In genomic region chr1:201069636-201070035, GRCh38 we compare ENCODE assay signal across 23 cellular contexts. TPM values are rescaled to one million over a fixed set of nuclear protein-coding genes. Genes with fewer than 3 reads are reported as not detected.
"Had no signal": no experiment of that assay in that cellular context is flagged by ENCODE, and none has a peak within 500 bp of the region (broad histone marks: within the 10 kb centered on the region; RNA-seq: fewer than 3 reads in every experiment).

No MANE protein-coding gene starts in this region.

- H3K79me2 ChIP-seq: parathyroid adenoma had no signal

- H3K9me3 ChIP-seq: body of pancreas, esophagus muscularis mucosa, heart right ventricle, neutrophil, suprapubic skin, transverse colon had no signal

- H3K4me1 ChIP-seq: body of pancreas, esophagus muscularis mucosa, heart right ventricle, parathyroid adenoma, suprapubic skin, transverse colon had no signal

- H3K4me3 ChIP-seq: body of pancreas, esophagus muscularis mucosa, heart right ventricle, smooth muscle cell, suprapubic skin, transverse colon had no signal

- H3K4me2 ChIP-seq: smooth muscle cell had no signal

- H2AFZ ChIP-seq: parathyroid adenoma had no signal

- FAIRE-seq: endothelial cell of umbilical vein had no signal

- H3K27ac ChIP-seq: body of pancreas, esophagus muscularis mucosa, heart right ventricle, neutrophil, parathyroid adenoma, suprapubic skin, transverse colon had no signal

- H3K27me3 ChIP-seq: body of pancreas, neutrophil, transverse colon had no signal

- DNase-seq: activated CD4-positive, alpha-beta T cell treated with anti-CD3 and anti-CD28 coated beads, Interleukin-2, amount 50 U/mL, for 1 hour; activated CD4-positive, CD25-positive, alpha-beta regulatory T cell treated with anti-CD3 and anti-CD28 coated beads, Interleukin-2, amount 50 U/mL, for 72 hours; activated CD8-positive, alpha-beta memory T cell treated with anti-CD3 and anti-CD28 coated beads, Interleukin-2, amount 50 U/mL, for 4 hours; activated naive CD4-positive, alpha-beta T cell treated with anti-CD3 and anti-CD28 coated beads for 36 hours; activated T-cell treated with anti-CD3 and anti-CD28 coated beads, Interleukin-2, amount 50 U/mL, for 4 hours; body of pancreas; dermis blood vessel endothelial cell; effector memory CD4-positive, alpha-beta T cell; heart right ventricle; naive thymus-derived CD8-positive, alpha-beta T cell; stimulated activated CD4-positive, alpha-beta T cell treated with anti-CD3 and anti-CD28 coated beads, Interleukin-4, amount 100 ng/mL, for 1 hour; stimulated activated naive CD8-positive, alpha-beta T cell treated with anti-CD3 and anti-CD28 coated beads, Interleukin-15, amount 100 ng/mL, for 72 hours; transverse colon had no signal

- H3K36me3 ChIP-seq: esophagus muscularis mucosa, heart right ventricle, neutrophil, suprapubic skin, transverse colon had no signal

- ATAC-seq: activated T-cell treated with anti-CD3 and anti-CD28 coated beads, Interleukin-2, amount 50 U/mL, for 4 hours; body of pancreas; heart right ventricle; naive thymus-derived CD8-positive, alpha-beta T cell; sciatic nerve; stimulated activated naive CD8-positive, alpha-beta T cell treated with anti-CD3 and anti-CD28 coated beads, Interleukin-15, amount 100 ng/mL, for 72 hours had no signal

- H3K9ac ChIP-seq: parathyroid adenoma had no signal

RNA-seq across cellular contexts. Expression of gene CACNA1S, which starts 42.6 kb away (rescaled TPM):
- total RNA-seq: activated naive CD4-positive, alpha-beta T cell treated with anti-CD3 and anti-CD28 coated beads for 36 hours; activated T-cell treated with anti-CD3 and anti-CD28 coated beads, Interleukin-2, amount 50 U/mL, for 4 hours; dermis blood vessel endothelial cell; endothelial cell of umbilical vein; esophagus muscularis mucosa; mesenteric fat pad; naive thymus-derived CD8-positive, alpha-beta T cell; sciatic nerve; smooth muscle cell; suprapubic skin; transverse colon had no signal
- polyA plus RNA-seq: endothelial cell of umbilical vein; naive thymus-derived CD8-positive, alpha-beta T cell; smooth muscle cell had no signal

RNA-seq across cellular contexts. Expression of gene ASCL5, which starts 57.3 kb away (rescaled TPM):
- total RNA-seq: activated naive CD4-positive, alpha-beta T cell treated with anti-CD3 and anti-CD28 coated beads for 36 hours; activated T-cell treated with anti-CD3 and anti-CD28 coated beads, Interleukin-2, amount 50 U/mL, for 4 hours; cardiac septum; dermis blood vessel endothelial cell; endothelial cell of umbilical vein; esophagus muscularis mucosa; heart right ventricle; lower leg skin; mesenteric fat pad; sciatic nerve; smooth muscle cell; suprapubic skin; transverse colon had no signal
- polyA plus RNA-seq: endothelial cell of umbilical vein, heart right ventricle, smooth muscle cell had no signal
